ENCODE assay signal across 20 cellular contexts in the genomic region with DNA sequence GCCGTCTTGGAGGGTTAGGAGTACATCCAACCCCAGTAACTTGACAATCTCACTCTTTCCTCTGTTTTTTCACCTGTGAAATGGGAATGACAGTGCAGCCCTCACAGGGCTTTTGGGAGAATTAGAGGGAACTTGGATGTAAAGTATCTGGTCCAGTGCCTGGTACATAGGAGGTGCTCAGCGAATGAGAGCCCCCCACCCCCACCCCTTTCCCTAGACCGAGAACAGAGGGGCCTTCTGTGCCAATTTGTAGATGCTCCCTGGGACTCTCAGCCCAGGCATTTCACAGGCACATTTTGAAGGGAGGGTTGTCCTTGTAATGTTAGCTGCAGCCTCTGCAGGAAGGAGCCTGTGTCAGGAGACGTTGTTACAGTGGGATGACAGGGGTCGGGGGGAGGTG. TPM values are rescaled to one million over a fixed set of nuclear protein-coding genes. Genes with fewer than 3 reads are reported as not detected.
DNase-seq lines count a peak whose midpoint lies in the region; ATAC-seq and TF ChIP-seq lines count a peak whose summit lies in the region.
"Had no signal": no experiment of that assay in that cellular context is flagged by ENCODE, and none has a peak within 500 bp of the region (broad histone marks: within the 10 kb centered on the region; RNA-seq: fewer than 3 reads in every experiment).

No MANE protein-coding gene starts in this region.

- DNase-seq in AG20443 (ENCODE audit: low spot score) (peak; percentile 4), GM10248 (ENCODE audit: extremely low spot score) (peak; percentile 5), esophagus muscularis mucosa (ENCODE audit: extremely low spot score) (peak; percentile 75), mesenteric fat pad (ENCODE audit: low spot score) (peak; percentile 37), HEK293T (ENCODE audit: extremely low spot score) (no peak), DMS53 treated with DMSO at 0.1 percent for 48 hours (lab: John Stamatoyannopoulos, UW; ENCODE audit: unreplicated experiment) (no peak)
- DNase-seq: ACHN; AML-193; CD4-positive, alpha-beta T cell; DMS153; DMS79 treated with DMSO at 0.1 percent for 48 hours; GF-D8; HCEC 1CT; HFFc6; IMR-90; KBM-7 had no signal

- WGBS in esophagus muscularis mucosa = 100% methylated on average over 4 of the region's 5 CpGs

- TF ChIP-seq POLR2A in esophagus muscularis mucosa (IDR thresholded peaks at IDR 0.05; ENCODE audit: low read depth) = no peak

- ATAC-seq in GM21360 (IDR thresholded peaks at IDR 0.05; ENCODE audit: unreplicated experiment) = no peak
- ATAC-seq: GM12878 had no signal

- CTCF ChIA-PET in GM10248 (lab: Yijun Ruan, JAX) = no interaction called here
- CTCF ChIA-PET in HEK293T (lab: Yijun Ruan, JAX) = interaction anchor here (0.6 kb wide), 1 partner anchor 211 kb away, joined by 3 read pairs; no protein-coding TSS in a partner anchor

- TF ChIP-seq CTCF in GM10248 (IDR thresholded peaks at IDR 0.05; ENCODE audit: control extremely low read depth, extremely low read depth, low read depth, missing control alignments) (no peak), esophagus muscularis mucosa (IDR thresholded peaks at IDR 0.05) (no peak)

- TF ChIP-seq EP300 in esophagus muscularis mucosa (IDR thresholded peaks at IDR 0.05) = no peak

- H3K36me3 ChIP-seq in esophagus muscularis mucosa = peaks cover 3 to 34% (median 14%) of the 10 kb centered on the region in 4 donors

- intact Hi-C loops in esophagus muscularis mucosa (cut with DNase I) = no loop called here

- no peak overlapping the region for H3K27ac ChIP-seq in esophagus muscularis mucosa (replicated peaks in 1 of 4)
- H3K27ac ChIP-seq: C4-2B, GM23248 had no signal

- POLR2A ChIA-PET in GM10248 (lab: Yijun Ruan, JAX) (no interaction called here), HEK293T (lab: Yijun Ruan, JAX) (no interaction called here)

- no peaks in the 10 kb centered on the region for H3K4me1 ChIP-seq in esophagus muscularis mucosa

- no peak overlapping the region for H3K4me3 ChIP-seq in esophagus muscularis mucosa
- H3K4me3 ChIP-seq: GM12878, GM23248 had no signal

- no peaks in the 10 kb centered on the region for H3K9me3 ChIP-seq in esophagus muscularis mucosa

- no peaks in the 10 kb centered on the region for H3K27me3 ChIP-seq in esophagus muscularis mucosa

TF ChIP-seq in HEK293T, 16 proteins besides CTCF, POLR2A, EP300 and RAD21:
- no peak for TF ChIP-seq L3MBTL2 (conservative IDR thresholded peaks at IDR 0.05)
- TF ChIP-seq FOXK2 (IDR thresholded peaks at IDR 0.05) = no peak
- TF ChIP-seq FOXA1 (IDR thresholded peaks at IDR 0.05) = no peak
- TF ChIP-seq TARDBP (IDR thresholded peaks at IDR 0.05) = no peak
- no peak for TF ChIP-seq CTBP1 (IDR thresholded peaks at IDR 0.05; ENCODE audit: borderline replicate concordance)
- no peak for TF ChIP-seq SUZ12 (IDR thresholded peaks at IDR 0.05)
- no peak for TF ChIP-seq ELF4 (IDR thresholded peaks at IDR 0.05)
- no peak for TF ChIP-seq SP1 (IDR thresholded peaks at IDR 0.05)
- no peak for TF ChIP-seq NFRKB (IDR thresholded peaks at IDR 0.05)
- no peak for TF ChIP-seq PKNOX1 (IDR thresholded peaks at IDR 0.05)
- no peak for TF ChIP-seq LEF1 (IDR thresholded peaks at IDR 0.05; ENCODE audit: borderline replicate concordance)
- TF ChIP-seq BHLHE40 (IDR thresholded peaks at IDR 0.05; ENCODE audit: borderline replicate concordance) = no peak
- TF ChIP-seq ZNF384 (IDR thresholded peaks at IDR 0.05) = no peak
- TF ChIP-seq HDGF (IDR thresholded peaks at IDR 0.05; ENCODE audit: borderline replicate concordance) = no peak
- TF ChIP-seq ARNT (IDR thresholded peaks at IDR 0.05) = no peak
- no peak for TF ChIP-seq FOXM1 (IDR thresholded peaks at IDR 0.05; ENCODE audit: borderline replicate concordance)

RNA-seq across cellular contexts. Expression of gene AMBP, which starts 47.1 kb away (rescaled TPM):
- total RNA-seq in esophagus muscularis mucosa = not detected
- total RNA-seq in mesenteric fat pad = not detected
- total RNA-seq: CD4-positive, alpha-beta T cell; GM23248; HFFc6; IMR-90 had no signal

Comparison
In these comparisons a context has a peak if more than half of its experiments do, and no peak if none do; other contexts are left out.
1. DNase-seq: peak in AG20443 (single experiment), GM10248 (single experiment), esophagus muscularis mucosa (single experiment) and mesenteric fat pad (single experiment); none in HEK293T (single experiment) and DMS53 treated with DMSO at 0.1 percent for 48 hours (single experiment).